Comparison of ENCODE assay signal across 15 cellular contexts in the genomic region with DNA sequence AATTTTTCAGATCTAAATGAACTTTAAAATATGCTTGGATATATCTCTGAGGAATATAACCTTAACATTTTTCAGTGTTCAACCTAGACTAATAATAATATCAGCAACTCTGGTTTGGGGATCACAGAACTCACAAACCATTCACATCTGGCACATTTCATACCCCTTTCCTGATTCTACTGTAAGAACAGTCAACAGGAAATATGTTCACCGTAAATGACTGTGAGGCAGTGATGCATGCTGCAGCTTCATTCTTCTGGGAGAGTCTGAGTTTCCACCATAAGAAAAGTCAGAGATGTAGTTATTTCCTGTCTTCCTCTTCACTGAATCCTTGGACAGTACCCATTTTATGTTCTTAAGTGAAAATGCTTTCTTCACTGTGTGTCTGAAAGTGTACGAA.
DNase-seq lines count a peak whose midpoint lies in the region; FAIRE-seq and TF ChIP-seq lines count a peak whose summit lies in the region.
"Had no signal": no experiment of that assay in that cellular context is flagged by ENCODE, and none has a peak within 500 bp of the region (broad histone marks: within the 10 kb centered on the region; RNA-seq: fewer than 3 reads in every experiment).

No MANE protein-coding gene starts in this region.

- H3K4me3 ChIP-seq in coronary artery, result no peak overlapping the region
- H3K4me3 ChIP-seq: heart right ventricle, SJCRH30 had no signal

- H3K27ac ChIP-seq in coronary artery, result no peak overlapping the region
- H3K27ac ChIP-seq: heart right ventricle, SJCRH30 had no signal

- no peaks in the 10 kb centered on the region for H3K36me3 Mint-ChIP-seq in activated naive CD8-positive, alpha-beta T cell
- H3K36me3 Mint-ChIP-seq in activated naive CD8-positive, alpha-beta T cell treated with anti-CD3 and anti-CD28 coated beads for 36 hours, result no peaks in the 10 kb centered on the region
- peaks cover 0 to 7% (median 0%) of the 10 kb centered on the region in 3 donors for H3K36me3 Mint-ChIP-seq in immature natural killer cell
- H3K36me3 Mint-ChIP-seq in type B pancreatic cell, result no peaks in the 10 kb centered on the region

- H3K27ac Mint-ChIP-seq in activated naive CD8-positive, alpha-beta T cell, result peak overlapping the region; percentile 25
- H3K27ac Mint-ChIP-seq in activated naive CD8-positive, alpha-beta T cell treated with anti-CD3 and anti-CD28 coated beads for 36 hours, result no peak overlapping the region
- H3K27ac Mint-ChIP-seq in immature natural killer cell (peak overlapping the region; percentile 23 to 69 (median 46)), type B pancreatic cell (peak overlapping the region; percentile 29)
- H3K27ac Mint-ChIP-seq: stimulated activated naive CD8-positive, alpha-beta T cell treated with anti-CD3 and anti-CD28 coated beads, Interleukin-15, Interleukin-2, amounts not matched to agents 100 ng/mL and 50 ng/mL, for 24 hours had no signal

- H3K27me3 Mint-ChIP-seq in activated naive CD8-positive, alpha-beta T cell, result no peaks in the 10 kb centered on the region
- no peaks in the 10 kb centered on the region for H3K27me3 Mint-ChIP-seq in activated naive CD8-positive, alpha-beta T cell treated with anti-CD3 and anti-CD28 coated beads for 36 hours
- H3K27me3 Mint-ChIP-seq in immature natural killer cell (ENCODE audit: low read depth in 3 of 3), result peaks cover 0 to 1% (median 0%) of the 10 kb centered on the region in 3 donors
- peaks cover 14% of the 10 kb centered on the region for H3K27me3 Mint-ChIP-seq in type B pancreatic cell
- H3K27me3 Mint-ChIP-seq: stimulated activated naive CD8-positive, alpha-beta T cell treated with anti-CD3 and anti-CD28 coated beads, Interleukin-15, Interleukin-2, amounts not matched to agents 100 ng/mL and 50 ng/mL, for 24 hours had no signal

- FAIRE-seq in RCC 7860 (lab: Jason Lieb, UNC), result peak; percentile 82
- FAIRE-seq: urothelium cell line had no signal

- no peaks in the 10 kb centered on the region for H3K9me3 Mint-ChIP-seq in activated naive CD8-positive, alpha-beta T cell (ENCODE audit: low read depth)
- no peaks in the 10 kb centered on the region for H3K9me3 Mint-ChIP-seq in activated naive CD8-positive, alpha-beta T cell treated with anti-CD3 and anti-CD28 coated beads for 36 hours
- H3K9me3 Mint-ChIP-seq in immature natural killer cell (no peaks in the 10 kb centered on the region), type B pancreatic cell (no peaks in the 10 kb centered on the region)
- H3K9me3 Mint-ChIP-seq: activated CD4-positive, alpha-beta T cell treated with anti-CD3 and anti-CD28 coated beads, Interleukin-2, amount 10 ng/mL, durations not matched to agents 7 days and 5 days; stimulated activated naive CD8-positive, alpha-beta T cell treated with anti-CD3 and anti-CD28 coated beads, Interleukin-15, Interleukin-2, amounts not matched to agents 100 ng/mL and 50 ng/mL, for 24 hours had no signal

- H3K4me3 Mint-ChIP-seq in activated naive CD8-positive, alpha-beta T cell, result no peak overlapping the region
- no peak overlapping the region for H3K4me3 Mint-ChIP-seq in activated naive CD8-positive, alpha-beta T cell treated with anti-CD3 and anti-CD28 coated beads for 36 hours
- H3K4me3 Mint-ChIP-seq in immature natural killer cell (peak overlapping the region in 1 of 5 donors; percentile 41), type B pancreatic cell (no peak overlapping the region)
- H3K4me3 Mint-ChIP-seq: activated CD4-positive, alpha-beta T cell treated with anti-CD3 and anti-CD28 coated beads, Interleukin-2, amount 10 ng/mL, durations not matched to agents 7 days and 5 days; stimulated activated naive CD8-positive, alpha-beta T cell treated with anti-CD3 and anti-CD28 coated beads, Interleukin-15, Interleukin-2, amounts not matched to agents 100 ng/mL and 50 ng/mL, for 24 hours had no signal

- no peak for DNase-seq in activated naive CD8-positive, alpha-beta T cell treated with anti-CD3 and anti-CD28 coated beads for 36 hours
- DNase-seq in RCC 7860 (ENCODE audit: low spot score) (peak; percentile 41), immature natural killer cell (no peak), type B pancreatic cell (ENCODE audit: extremely low spot score, unreplicated experiment) (no peak), midbrain (lab: John Stamatoyannopoulos, UW) (no peak), coronary artery (ENCODE audit: low spot score) (no peak), mucosa of gallbladder (ENCODE audit: low spot score) (no peak)
- DNase-seq: activated CD4-positive, alpha-beta T cell treated with anti-CD3 and anti-CD28 coated beads, Interleukin-2, amount 10 ng/mL, durations not matched to agents 7 days and 5 days; heart right ventricle; NCI-H146; SJCRH30; stimulated activated CD4-positive, alpha-beta T cell treated with anti-CD3 and anti-CD28 coated beads, Interleukin-12 subunit alpha, Interleukin-12 subunit beta, amount 100 ng/mL, for 4 hours had no signal

- peaks cover 13% of the 10 kb centered on the region for H3K4me1 Mint-ChIP-seq in activated naive CD8-positive, alpha-beta T cell (ENCODE audit: low read depth)
- H3K4me1 Mint-ChIP-seq in activated naive CD8-positive, alpha-beta T cell treated with anti-CD3 and anti-CD28 coated beads for 36 hours, result peaks cover 10% of the 10 kb centered on the region
- H3K4me1 Mint-ChIP-seq in immature natural killer cell, result peaks cover 15 to 20% of the 10 kb centered on the region in 2 donors
- peaks cover 27% of the 10 kb centered on the region for H3K4me1 Mint-ChIP-seq in type B pancreatic cell (ENCODE audit: unreplicated experiment)

- TF ChIP-seq CTCF in type B pancreatic cell (conservative IDR thresholded peaks at IDR 0.05) (no peak), coronary artery (IDR thresholded peaks at IDR 0.05) (no peak)
